1 cellular context compared by ENCODE assay signal in the genomic region with DNA sequence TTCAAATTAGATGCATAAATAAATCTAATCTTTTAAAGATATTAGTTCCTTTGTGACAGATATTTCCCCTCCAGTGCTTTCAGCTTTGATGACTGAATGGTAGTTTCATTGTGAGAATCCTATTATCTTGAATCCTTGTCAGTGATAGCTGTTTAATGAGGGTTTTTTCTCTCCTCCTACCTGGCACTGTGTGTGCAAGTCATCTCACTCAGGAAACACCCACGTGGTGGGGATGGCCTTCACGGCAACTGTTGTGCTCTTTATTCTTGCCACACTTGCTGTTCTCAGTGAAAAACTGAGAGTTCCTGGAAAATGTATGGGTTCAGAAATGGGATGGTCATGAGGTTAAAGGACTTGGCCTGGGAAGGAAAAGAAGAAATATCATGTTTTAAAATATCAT.
TF ChIP-seq lines count a peak whose summit lies in the region.

No MANE protein-coding gene starts in this region.

TF ChIP-seq in GM12878, 131 proteins besides CTCF, POLR2A, EP300 and RAD21:
- no peak for TF ChIP-seq SUZ12 (IDR thresholded peaks at IDR 0.05; ENCODE audit: unreplicated experiment)
- TF ChIP-seq MXI1 (IDR thresholded peaks at IDR 0.05; ENCODE audit: low read depth, low read length): no peak
- TF ChIP-seq POU2F2 (IDR thresholded peaks at IDR 0.05; ENCODE audit: borderline replicate concordance, low read depth, low read length): no peak
- TF ChIP-seq RCOR1 (conservative IDR thresholded peaks at IDR 0.05; ENCODE audit: low read depth, low read length): no peak
- TF ChIP-seq IKZF2 (IDR thresholded peaks at IDR 0.05): no peak
- TF ChIP-seq, protein P1, sequence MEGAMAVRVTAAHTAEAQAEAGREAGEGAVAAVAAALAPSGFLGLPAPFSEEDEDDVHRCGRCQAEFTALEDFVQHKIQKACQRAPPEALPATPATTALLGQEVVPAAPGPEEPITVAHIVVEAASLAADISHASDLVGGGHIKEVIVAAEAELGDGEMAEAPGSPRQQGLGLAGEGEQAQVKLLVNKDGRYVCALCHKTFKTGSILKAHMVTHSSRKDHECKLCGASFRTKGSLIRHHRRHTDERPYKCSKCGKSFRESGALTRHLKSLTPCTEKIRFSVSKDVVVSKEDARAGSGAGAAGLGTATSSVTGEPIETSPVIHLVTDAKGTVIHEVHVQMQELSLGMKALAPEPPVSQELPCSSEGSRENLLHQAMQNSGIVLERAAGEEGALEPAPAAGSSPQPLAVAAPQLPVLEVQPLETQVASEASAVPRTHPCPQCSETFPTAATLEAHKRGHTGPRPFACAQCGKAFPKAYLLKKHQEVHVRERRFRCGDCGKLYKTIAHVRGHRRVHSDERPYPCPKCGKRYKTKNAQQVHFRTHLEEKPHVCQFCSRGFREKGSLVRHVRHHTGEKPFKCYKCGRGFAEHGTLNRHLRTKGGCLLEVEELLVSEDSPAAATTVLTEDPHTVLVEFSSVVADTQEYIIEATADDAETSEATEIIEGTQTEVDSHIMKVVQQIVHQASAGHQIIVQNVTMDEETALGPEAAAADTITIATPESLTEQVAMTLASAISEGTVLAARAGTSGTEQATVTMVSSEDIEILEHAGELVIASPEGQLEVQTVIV (IDR thresholded peaks at IDR 0.05; ENCODE audit: borderline replicate concordance, partially characterized antibody): no peak
- TF ChIP-seq MTA2 (IDR thresholded peaks at IDR 0.05; ENCODE audit: low read depth): no peak
- no peak for TF ChIP-seq SIN3A (IDR thresholded peaks at IDR 0.05; ENCODE audit: low read depth, low read length)
- no peak for TF ChIP-seq ESRRA (IDR thresholded peaks at IDR 0.05; ENCODE audit: low read length)
- no peak for TF ChIP-seq FOXK2 (IDR thresholded peaks at IDR 0.05)
- TF ChIP-seq ZSCAN29 (IDR thresholded peaks at IDR 0.05): no peak
